Comparison of ENCODE assay signal across 18 cellular contexts in genomic region chr17:72075995-72076677, GRCh38. TPM values are rescaled to one million over a fixed set of nuclear protein-coding genes. Genes with fewer than 3 reads are reported as not detected.
"Had no signal": no experiment of that assay in that cellular context is flagged by ENCODE, and none has a peak within 500 bp of the region (broad histone marks: within the 10 kb centered on the region; RNA-seq: fewer than 3 reads in every experiment).

No MANE protein-coding gene starts in this region.

- H3K27ac Mint-ChIP-seq: dendritic cell treated with granulocyte-macrophage colony-stimulating factor and Interleukin-4, amounts not matched to agents 40 ng/mL and 50 ng/mL, for 4 days; effector memory CD8-positive, alpha-beta T cell; immature natural killer cell; naive thymus-derived CD8-positive, alpha-beta T cell; stimulated activated memory B cell treated with anti-CD40 and anti-IgM and Interleukin-4, amounts not matched to agents 10 μg/mL and 1 μg/mL and 100 μg/mL, for 72 hours; stimulated activated naive CD8-positive, alpha-beta T cell treated with anti-CD3 and anti-CD28 coated beads, Interleukin-15, Interleukin-2, amounts not matched to agents 100 ng/mL and 50 ng/mL, for 24 hours had no signal

- H3K4me3 ChIP-seq: mucosa of descending colon, tibial artery, upper lobe of left lung, vagina had no signal

- DNase-seq: effector memory CD8-positive, alpha-beta T cell; foreskin keratinocyte; immature natural killer cell; kidney; left cardiac atrium; left ventricle myocardium superior; mucosa of descending colon; naive thymus-derived CD8-positive, alpha-beta T cell; right cardiac atrium; stimulated activated CD4-positive, alpha-beta T cell treated with anti-CD3 and anti-CD28 coated beads, Interleukin-4, amount 100 ng/mL, for 24 hours; tibial artery; upper lobe of left lung had no signal

- FAIRE-seq: colon, kidney had no signal

- H3K4me1 Mint-ChIP-seq: immature natural killer cell; stimulated activated memory B cell treated with anti-CD40 and anti-IgM and Interleukin-4, amounts not matched to agents 10 μg/mL and 1 μg/mL and 100 μg/mL, for 72 hours had no signal

- H3K9me3 ChIP-seq: mucosa of descending colon, tibial artery, upper lobe of left lung, vagina had no signal

- H3K27me3 Mint-ChIP-seq: dendritic cell treated with granulocyte-macrophage colony-stimulating factor and Interleukin-4, amounts not matched to agents 40 ng/mL and 50 ng/mL, for 4 days; stimulated activated memory B cell treated with anti-CD40 and anti-IgM and Interleukin-4, amounts not matched to agents 10 μg/mL and 1 μg/mL and 100 μg/mL, for 72 hours; stimulated activated naive CD8-positive, alpha-beta T cell treated with anti-CD3 and anti-CD28 coated beads, Interleukin-15, Interleukin-2, amounts not matched to agents 100 ng/mL and 50 ng/mL, for 24 hours had no signal

- H3K27ac ChIP-seq: foreskin keratinocyte, tibial artery, upper lobe of left lung, vagina had no signal

- H3K27me3 ChIP-seq: foreskin keratinocyte, tibial artery, upper lobe of left lung, vagina had no signal

- H3K36me3 Mint-ChIP-seq: immature natural killer cell; stimulated activated memory B cell treated with anti-CD40 and anti-IgM and Interleukin-4, amounts not matched to agents 10 μg/mL and 1 μg/mL and 100 μg/mL, for 72 hours had no signal

- H3K4me1 ChIP-seq: upper lobe of left lung, vagina had no signal

- H3K36me3 ChIP-seq: tibial artery, upper lobe of left lung, vagina had no signal

- H3K4me3 Mint-ChIP-seq: dendritic cell treated with granulocyte-macrophage colony-stimulating factor and Interleukin-4, amounts not matched to agents 40 ng/mL and 50 ng/mL, for 4 days; effector memory CD8-positive, alpha-beta T cell; immature natural killer cell; naive thymus-derived CD8-positive, alpha-beta T cell; stimulated activated memory B cell treated with anti-CD40 and anti-IgM and Interleukin-4, amounts not matched to agents 10 μg/mL and 1 μg/mL and 100 μg/mL, for 72 hours; stimulated activated naive CD8-positive, alpha-beta T cell treated with anti-CD3 and anti-CD28 coated beads, Interleukin-15, Interleukin-2, amounts not matched to agents 100 ng/mL and 50 ng/mL, for 24 hours had no signal

RNA-seq across cellular contexts. Expression of gene SOX9, which starts 44.7 kb away (rescaled TPM):
- total RNA-seq: lung microvascular endothelial cell; naive thymus-derived CD8-positive, alpha-beta T cell had no signal
- polyA plus RNA-seq: immature natural killer cell; naive thymus-derived CD8-positive, alpha-beta T cell had no signal
